7 cellular contexts compared by ENCODE assay signal in the genomic region with DNA sequence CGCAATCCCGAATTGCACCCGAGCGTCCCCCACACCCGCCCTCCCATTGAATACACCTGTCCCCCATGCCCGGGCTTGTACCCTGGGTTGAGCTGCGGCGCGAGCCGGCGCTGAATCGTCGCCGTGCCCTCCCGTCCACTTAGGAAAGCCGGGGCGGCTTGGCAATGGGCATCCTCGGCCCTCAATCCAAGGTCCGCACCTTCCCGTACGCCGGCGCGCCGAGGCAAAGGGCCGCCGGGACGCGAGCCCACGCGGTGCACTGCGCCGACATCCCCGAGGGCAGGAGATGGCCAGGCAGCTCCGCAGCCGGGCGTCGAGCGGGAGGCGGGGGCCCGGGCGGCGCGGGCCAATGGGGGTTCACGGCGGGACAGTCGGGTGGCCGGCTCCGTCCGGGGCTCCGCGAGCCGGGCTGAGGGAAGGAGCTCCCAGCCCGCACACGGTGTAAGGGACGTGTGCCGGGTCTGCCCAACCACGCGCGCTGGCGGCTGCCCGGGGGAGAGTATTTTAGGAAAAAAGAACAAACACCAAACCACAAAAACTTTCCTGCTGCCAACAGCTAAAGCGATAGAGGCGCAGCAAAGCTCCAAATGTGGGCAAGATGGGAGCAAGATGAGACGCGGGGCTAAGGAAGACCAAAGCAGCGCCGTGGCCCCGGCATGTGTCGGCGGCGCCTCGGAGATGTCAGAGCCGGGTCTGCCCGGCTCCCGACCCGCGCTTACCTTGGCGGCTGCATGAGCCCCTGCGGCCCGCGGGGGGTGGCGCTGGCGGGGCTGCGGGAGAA. TPM values are rescaled to one million over a fixed set of nuclear protein-coding genes. Genes with fewer than 3 reads are reported as not detected.
DNase-seq lines count a peak whose midpoint lies in the region; ATAC-seq and TF ChIP-seq lines count a peak whose summit lies in the region.

No MANE protein-coding gene starts in this region.

- in situ Hi-C loops in GM13976 (cut with MboI; ENCODE audit: low sequenced_read_pairs, unreplicated experiment): loop anchor here (25.0 kb wide), 1 partner anchor 1024 kb away; no protein-coding TSS in a partner anchor

- TF ChIP-seq CTCF in GM13976 (IDR thresholded peaks at IDR 0.05; ENCODE audit: borderline replicate concordance, control extremely low read depth, extremely low read depth, insufficient read depth, missing control alignments): no peak
- no peak for TF ChIP-seq CTCF in epithelial cell of proximal tubule (conservative IDR thresholded peaks at IDR 0.05; ENCODE audit: low read depth, low read length)
- TF ChIP-seq CTCF in nephron (IDR thresholded peaks at IDR 0.05; ENCODE audit: unreplicated experiment in 3 of 3): peak in 1 of 3 experiments; percentile 45

- H3K4me3 Mint-ChIP-seq in T-helper 17 cell: peak overlapping the region; percentile 96
- peak overlapping the region; percentile 89 to 97 (median 93) for H3K4me3 Mint-ChIP-seq in nephron

- ATAC-seq in HG02852 (IDR thresholded peaks at IDR 0.05; ENCODE audit: unreplicated experiment) (peak; percentile 19), T-helper 17 cell (peak; percentile 44), HG03469 (IDR thresholded peaks at IDR 0.05; ENCODE audit: unreplicated experiment) (no peak)

- H3K9me3 Mint-ChIP-seq in nephron: no peaks in the 10 kb centered on the region

- H3K4me1 Mint-ChIP-seq in T-helper 17 cell: peaks cover 11% of the 10 kb centered on the region
- peaks cover 41% of the 10 kb centered on the region for H3K4me1 Mint-ChIP-seq in nephron

- peak overlapping the region; percentile 28 for H3K4me3 ChIP-seq in epithelial cell of proximal tubule (ENCODE audit: low read depth, low read length)

- peaks cover 52% of the 10 kb centered on the region for H3K27me3 Mint-ChIP-seq in T-helper 17 cell
- peaks cover 55% of the 10 kb centered on the region for H3K27me3 Mint-ChIP-seq in nephron (ENCODE audit: low read depth)

- peak overlapping the region; percentile 19 for H3K27ac Mint-ChIP-seq in T-helper 17 cell
- H3K27ac Mint-ChIP-seq in nephron: peak overlapping the region; percentile 37 to 85 (median 59)

- DNase-seq in GM13976 (ENCODE audit: low spot score): peak; percentile 53
- no peak for DNase-seq in T-helper 17 cell
- DNase-seq in epithelial cell of proximal tubule (ENCODE audit: low read depth): no peak
- DNase-seq in effector CD8-positive, alpha-beta T cell (lab: John Stamatoyannopoulos, UW): no peak

- peaks cover 6% of the 10 kb centered on the region for H3K36me3 Mint-ChIP-seq in T-helper 17 cell (ENCODE audit: low read depth)
- no peaks in the 10 kb centered on the region for H3K36me3 Mint-ChIP-seq in nephron (ENCODE audit: low read depth)

- no peaks in the 10 kb centered on the region for H3K9me3 ChIP-seq in T-helper 17 cell (ENCODE audit: control insufficient read depth, low read length, poor library complexity, severe bottlenecking)

RNA-seq across cellular contexts. Expression of a gene that starts 0.6 kb away (rescaled TPM):
- total RNA-seq in T-helper 17 cell (not detected), epithelial cell of proximal tubule (0.36 and 0.40 TPM in 2 replicates)
